In genomic region chr2:120905824-120906571, GRCh38 we compare ENCODE assay signal across 18 cellular contexts.
DNase-seq lines count a peak whose midpoint lies in the region; ATAC-seq, FAIRE-seq and TF ChIP-seq lines count a peak whose summit lies in the region.
"Had no signal": no experiment of that assay in that cellular context is flagged by ENCODE, and none has a peak within 500 bp of the region (broad histone marks: within the 10 kb centered on the region; RNA-seq: fewer than 3 reads in every experiment).

No MANE protein-coding gene starts in this region.

- H3K9ac ChIP-seq in kidney (ENCODE audit: low read length in 2 of 2), result no peak overlapping the region

- FAIRE-seq in kidney (lab: Jason Lieb, UNC), result no peak
- no peak for FAIRE-seq in D721Med (lab: Jason Lieb, UNC)
- FAIRE-seq: G401.6, GM12891 had no signal

- H3K4me3 Mint-ChIP-seq in stimulated activated naive CD8-positive, alpha-beta T cell treated with anti-CD3 and anti-CD28 coated beads, Interleukin-15, amount 100 ng/mL, for 72 hours, result no peak overlapping the region
- H3K4me3 Mint-ChIP-seq: CD4-positive, alpha-beta memory T cell; H9 had no signal

- peaks cover 28% of the 10 kb centered on the region for H3K79me2 ChIP-seq in osteoblast (ENCODE audit: insufficient read depth, low read length)

- H3K36me3 ChIP-seq in kidney (ENCODE audit: control insufficient read depth in 1 of 2, insufficient read depth in 2 of 2, low read length in 2 of 2), result no peaks in the 10 kb centered on the region
- H3K36me3 ChIP-seq in osteoblast (ENCODE audit: insufficient read depth, low read length), result no peaks in the 10 kb centered on the region

- H3K9me3 Mint-ChIP-seq in stimulated activated naive CD8-positive, alpha-beta T cell treated with anti-CD3 and anti-CD28 coated beads, Interleukin-15, amount 100 ng/mL, for 72 hours, result no peaks in the 10 kb centered on the region
- H3K9me3 Mint-ChIP-seq: CD4-positive, alpha-beta memory T cell; H9 had no signal

- H3K4me2 ChIP-seq in osteoblast (ENCODE audit: insufficient read depth, low read length), result no peak overlapping the region

- no peak overlapping the region for H3K4me3 ChIP-seq in kidney (ENCODE audit: low read length in 2 of 2)
- no peak overlapping the region for H3K4me3 ChIP-seq in osteoblast (ENCODE audit: insufficient read depth, low read length)

- H3K27ac ChIP-seq in kidney (ENCODE audit: low read depth in 2 of 2, low read length in 2 of 2) (no peak overlapping the region), osteoblast (ENCODE audit: low read depth, low read length) (no peak overlapping the region)
- H3K27ac ChIP-seq: C4-2B had no signal

- intact Hi-C loops in kidney (cut with DNase I), result no loop called here

- H3K4me1 ChIP-seq in kidney (ENCODE audit: control insufficient read depth in 1 of 2, insufficient read depth in 1 of 2, low read depth in 1 of 2, low read length in 2 of 2) (peaks cover 0 to 4% of the 10 kb centered on the region in 2 donors), osteoblast (ENCODE audit: insufficient read depth, low read length) (peaks cover 8% of the 10 kb centered on the region)

- no peak overlapping the region for H2AFZ ChIP-seq in osteoblast (ENCODE audit: low read length)

- no peaks in the 10 kb centered on the region for H3K27me3 ChIP-seq in osteoblast (ENCODE audit: insufficient read depth, low read length)

- no peaks in the 10 kb centered on the region for H3K27me3 Mint-ChIP-seq in stimulated activated naive CD8-positive, alpha-beta T cell treated with anti-CD3 and anti-CD28 coated beads, Interleukin-15, amount 100 ng/mL, for 72 hours

- H3K27ac Mint-ChIP-seq in stimulated activated naive CD8-positive, alpha-beta T cell treated with anti-CD3 and anti-CD28 coated beads, Interleukin-15, amount 100 ng/mL, for 72 hours, result no peak overlapping the region
- H3K27ac Mint-ChIP-seq: CD4-positive, alpha-beta memory T cell had no signal

- no peak for DNase-seq in stimulated activated naive CD8-positive, alpha-beta T cell treated with anti-CD3 and anti-CD28 coated beads, Interleukin-15, amount 100 ng/mL, for 72 hours
- no peak for DNase-seq in stimulated activated naive CD8-positive, alpha-beta T cell treated with anti-CD3 and anti-CD28 coated beads, Interleukin-15, Interleukin-2, amounts not matched to agents 100 U/mL and 50 U/mL, for 24 hours
- DNase-seq in kidney (peak; percentile 72), osteoblast (ENCODE audit: insufficient read length, low spot score, missing footprints) (peak; percentile 55), D721Med (ENCODE audit: insufficient read length, low spot score) (no peak)
- DNase-seq in activated naive CD4-positive, alpha-beta T cell (lab: John Stamatoyannopoulos, UW), result no peak
- DNase-seq: 8988T; ACHN; CD4-positive, alpha-beta memory T cell; DMS153; DMS79 treated with DMSO at 0.1 percent for 48 hours; EL; GOT3; H9 had no signal

- H3K4me1 Mint-ChIP-seq in stimulated activated naive CD8-positive, alpha-beta T cell treated with anti-CD3 and anti-CD28 coated beads, Interleukin-15, amount 100 ng/mL, for 72 hours, result no peaks in the 10 kb centered on the region
- H3K4me1 Mint-ChIP-seq: CD4-positive, alpha-beta memory T cell had no signal

- peaks cover 16% of the 10 kb centered on the region for H4K20me1 ChIP-seq in osteoblast (ENCODE audit: insufficient read depth, low read length)

- TF ChIP-seq CTCF in kidney (IDR thresholded peaks at IDR 0.05; ENCODE audit: borderline replicate concordance, extremely low read depth, insufficient read depth), result no peak
- TF ChIP-seq CTCF in osteoblast (IDR thresholded peaks at IDR 0.05; ENCODE audit: extremely low read depth, low read depth, low read length), result no peak
- no peak for TF ChIP-seq CTCF in D721Med (IDR thresholded peaks at IDR 0.05; ENCODE audit: insufficient read depth, missing control alignments)

- H3K9me3 ChIP-seq in kidney (ENCODE audit: control insufficient read depth in 1 of 2, low read length in 2 of 2), result no peaks in the 10 kb centered on the region
- H3K9me3 ChIP-seq in osteoblast (ENCODE audit: low read depth, low read length), result no peaks in the 10 kb centered on the region

- peak; percentile 18 for ATAC-seq in stimulated activated naive CD8-positive, alpha-beta T cell treated with anti-CD3 and anti-CD28 coated beads, Interleukin-15, amount 100 ng/mL, for 72 hours
- no peak for ATAC-seq in stimulated activated naive CD8-positive, alpha-beta T cell treated with anti-CD3 and anti-CD28 coated beads, Interleukin-15, Interleukin-2, amounts not matched to agents 100 U/mL and 50 U/mL, for 24 hours
- no peak for ATAC-seq in HG02938 (IDR thresholded peaks at IDR 0.05; ENCODE audit: unreplicated experiment)

Comparison
In these comparisons a context has a peak if more than half of its experiments do, and no peak if none do; other contexts are left out.
1. DNase-seq: peak in kidney (single experiment) and osteoblast (single experiment); none in stimulated activated naive CD8-positive, alpha-beta T cell treated with anti-CD3 and anti-CD28 coated beads, Interleukin-15, amount 100 ng/mL, for 72 hours (0 of 2), stimulated activated naive CD8-positive, alpha-beta T cell treated with anti-CD3 and anti-CD28 coated beads, Interleukin-15, Interleukin-2, amounts not matched to agents 100 U/mL and 50 U/mL, for 24 hours (single experiment), activated naive CD4-positive, alpha-beta T cell (0 of 4) and D721Med (single experiment).